Comparison of ENCODE assay signal across 1 cellular context in genomic region chr21:46205766-46206162, GRCh38.
TF ChIP-seq lines count a peak whose summit lies in the region.

No MANE protein-coding gene starts in this region.

TF ChIP-seq in WTC11, 78 proteins besides CTCF, POLR2A, EP300 and RAD21 (continued from another document):
- TF ChIP-seq AR (CRISPR knock-in tag; IDR thresholded peaks at IDR 0.05) (no peak), CDX4 (CRISPR knock-in tag; IDR thresholded peaks at IDR 0.05; ENCODE audit: borderline replicate concordance) (no peak), ZNF396 (CRISPR knock-in tag; IDR thresholded peaks at IDR 0.05; ENCODE audit: borderline replicate concordance) (no peak), ATF3 (CRISPR knock-in tag; conservative IDR thresholded peaks at IDR 0.05) (no peak)
